ENCODE assay signal across 19 cellular contexts in the genomic region with DNA sequence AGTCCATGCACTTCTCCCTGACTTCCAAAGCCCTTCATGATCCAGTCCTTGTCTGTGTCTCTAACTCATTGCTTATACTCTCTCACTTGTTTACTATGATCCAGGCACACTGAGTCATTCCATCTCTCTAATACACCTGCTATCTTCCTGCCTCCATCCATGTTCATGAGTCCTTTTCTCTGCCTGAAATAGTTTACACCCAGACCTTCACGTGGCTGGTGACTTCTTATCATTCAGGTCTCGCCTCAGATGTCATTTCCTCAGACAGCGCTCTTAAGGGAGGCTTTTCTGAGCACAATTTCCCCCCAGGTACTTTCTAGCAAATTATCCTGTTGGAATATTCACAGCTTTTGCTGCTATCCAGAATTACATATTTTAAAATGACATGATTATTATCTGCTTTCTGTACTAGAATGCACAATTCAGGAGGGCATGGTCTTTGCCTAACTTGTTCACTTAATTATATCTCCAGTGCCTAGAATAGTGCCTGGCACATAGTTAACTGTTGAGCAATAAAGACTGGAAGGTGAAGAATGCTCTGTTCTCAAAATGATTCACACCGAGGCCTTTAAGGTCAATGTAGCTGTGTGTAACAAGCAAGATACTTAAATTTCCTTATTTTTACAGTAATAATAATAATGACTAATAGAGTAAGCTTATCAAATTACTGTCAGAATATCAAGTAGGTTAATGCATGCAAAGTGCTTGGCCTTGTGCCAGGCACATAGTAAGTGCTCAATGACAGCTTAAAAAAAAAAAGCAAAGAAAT.
DNase-seq lines count a peak whose midpoint lies in the region; ATAC-seq and TF ChIP-seq lines count a peak whose summit lies in the region.
"Had no signal": no experiment of that assay in that cellular context is flagged by ENCODE, and none has a peak within 500 bp of the region (broad histone marks: within the 10 kb centered on the region; RNA-seq: fewer than 3 reads in every experiment).

No MANE protein-coding gene starts in this region.

- no peak overlapping the region for H3K4me3 Mint-ChIP-seq in activated naive CD8-positive, alpha-beta T cell treated with anti-CD3 and anti-CD28 coated beads for 36 hours

- no peaks in the 10 kb centered on the region for H3K79me2 ChIP-seq in HCT116 (ENCODE audit: insufficient read depth, low read length)

- peak; percentile 69 for ATAC-seq in HCT116
- ATAC-seq in esophagus mucosa, result peak; percentile 35
- ATAC-seq: HepG2 had no signal

- H3K4me3 ChIP-seq in HCT116 (replicated peaks in 1 of 2; ENCODE audit: low read depth in 1 of 2, low read length in 2 of 2) (no peak overlapping the region), suprapubic skin (no peak overlapping the region)
- H3K4me3 ChIP-seq: Peyer's patch had no signal

- TF ChIP-seq RAD21 in HCT116 (IDR thresholded peaks at IDR 0.05; ENCODE audit: low read depth), result no peak

- H3K4me1 Mint-ChIP-seq in activated naive CD8-positive, alpha-beta T cell treated with anti-CD3 and anti-CD28 coated beads for 36 hours, result no peaks in the 10 kb centered on the region
- H3K4me1 Mint-ChIP-seq: CD4-positive, CD25-positive, alpha-beta regulatory T cell had no signal

- RAD21 ChIA-PET in HCT116 (lab: Charles Lee; ENCODE audit: low non-redundant PET in 1 of 2, low total read pairs in 2 of 2, uncharacterized antibody in 2 of 2, unreplicated experiment in 2 of 2), result no interaction called here

- H3K4me1 ChIP-seq in HCT116 (ENCODE audit: control insufficient read depth in 1 of 2, insufficient read depth in 2 of 2, low read length in 2 of 2), result peaks cover 3 to 19% of the 10 kb centered on the region in 2 experiments; a peak in 2 of 4 replicates
- H3K4me1 ChIP-seq in suprapubic skin, result no peaks in the 10 kb centered on the region
- H3K4me1 ChIP-seq: Peyer's patch had no signal

- no peak overlapping the region for H3K9ac ChIP-seq in HCT116 (ENCODE audit: low read length)

- H3K36me3 ChIP-seq in HCT116 (ENCODE audit: control insufficient read depth in 1 of 2, insufficient read depth in 2 of 2, low read length in 2 of 2), result no peaks in the 10 kb centered on the region
- H3K36me3 ChIP-seq in suprapubic skin, result no peaks in the 10 kb centered on the region
- H3K36me3 ChIP-seq: Peyer's patch had no signal

- H3K27ac Mint-ChIP-seq in activated naive CD8-positive, alpha-beta T cell treated with anti-CD3 and anti-CD28 coated beads for 36 hours, result no peak overlapping the region
- H3K27ac Mint-ChIP-seq: CD4-positive, CD25-positive, alpha-beta regulatory T cell had no signal

- TF ChIP-seq CTCF in HCT116 (IDR thresholded peaks at IDR 0.05 in 2 of 3, conservative IDR thresholded peaks at IDR 0.05 in 1 of 3; ENCODE audit: borderline replicate concordance in 1 of 3, insufficient read depth in 1 of 3, low read depth in 2 of 3, low read length in 2 of 3), result no peak
- TF ChIP-seq CTCF in GM10248 (IDR thresholded peaks at IDR 0.05; ENCODE audit: control extremely low read depth, extremely low read depth, low read depth, missing control alignments), result no peak
- no peak for TF ChIP-seq CTCF in suprapubic skin (IDR thresholded peaks at IDR 0.05)

- 70% methylated on average over 4 of the region's 4 CpGs for WGBS in suprapubic skin

- no peaks in the 10 kb centered on the region for H3K36me3 Mint-ChIP-seq in activated naive CD8-positive, alpha-beta T cell treated with anti-CD3 and anti-CD28 coated beads for 36 hours
- H3K36me3 Mint-ChIP-seq: CD4-positive, CD25-positive, alpha-beta regulatory T cell had no signal

- CTCF ChIA-PET in HCT116 (lab: Charles Lee) (no interaction called here), GM10248 (lab: Yijun Ruan, JAX) (interaction anchor here (1.2 kb wide), 1 partner anchor 20 kb away, joined by 3 read pairs; no protein-coding TSS in a partner anchor)

- TF ChIP-seq POLR2A in HCT116 (IDR thresholded peaks at IDR 0.05; ENCODE audit: borderline replicate concordance, extremely low read depth, insufficient read depth, insufficient read length) (no peak), suprapubic skin (IDR thresholded peaks at IDR 0.05) (no peak)

- peaks cover 10% of the 10 kb centered on the region for H3K9me3 Mint-ChIP-seq in activated naive CD8-positive, alpha-beta T cell treated with anti-CD3 and anti-CD28 coated beads for 36 hours

- no TSS peak for BruUV-seq in HCT116 (replicated peaks; lab: Mats Ljungman, UMichigan)

- intact Hi-C loops in HCT116 (cut with micrococcal nuclease), result no loop called here

- H3K4me2 ChIP-seq in HCT116 (ENCODE audit: low read length), result peak overlapping the region; percentile 36

- H3K9me2 ChIP-seq in HCT116 (ENCODE audit: insufficient read depth), result no peaks in the 10 kb centered on the region

- H3K9me3 ChIP-seq in HCT116 (ENCODE audit: control insufficient read depth in 1 of 2, insufficient read depth in 1 of 2, low read depth in 1 of 2, low read length in 2 of 2) (no peaks in the 10 kb centered on the region), suprapubic skin (no peaks in the 10 kb centered on the region)
- H3K9me3 ChIP-seq: Peyer's patch had no signal

- no peaks in the 10 kb centered on the region for H4K20me1 ChIP-seq in HCT116 (ENCODE audit: insufficient read depth)

- TF ChIP-seq EP300 in suprapubic skin (IDR thresholded peaks at IDR 0.05), result no peak

- H3K27ac ChIP-seq in HCT116 (ENCODE audit: low read depth, low read length) (0 out of 2 replicates have a peak overlapping the region, but pooled peaks have one; percentile 10), suprapubic skin (no peak overlapping the region)
- H3K27ac ChIP-seq: Peyer's patch had no signal

- POLR2A ChIA-PET in HCT116 (lab: Charles Lee) (no interaction called here), GM10248 (lab: Yijun Ruan, JAX) (interaction anchor here (0.6 kb wide), 1 partner anchor 275 kb away, joined by 4 read pairs; no protein-coding TSS in a partner anchor)

- H3K27me3 Mint-ChIP-seq in activated naive CD8-positive, alpha-beta T cell treated with anti-CD3 and anti-CD28 coated beads for 36 hours, result no peaks in the 10 kb centered on the region
- H3K27me3 Mint-ChIP-seq: CD4-positive, CD25-positive, alpha-beta regulatory T cell had no signal

- peak; percentile 15 for DNase-seq in HCT116 (ENCODE audit: low read depth, low spot score)
- DNase-seq in amniotic epithelial cell (ENCODE audit: low read depth), result peak; percentile 55
- DNase-seq in kidney tubule cell (ENCODE audit: low spot score), result peak; percentile 3
- no peak for DNase-seq in GM10248 (ENCODE audit: extremely low spot score)
- no peak for DNase-seq in suprapubic skin (ENCODE audit: low spot score in 2 of 2)
- no peak for DNase-seq in activated naive CD8-positive, alpha-beta T cell treated with anti-CD3 and anti-CD28 coated beads for 36 hours
- DNase-seq: ACHN; Calu3; CD4-positive, CD25-positive, alpha-beta regulatory T cell; DMS79 treated with DMSO at 0.1 percent for 48 hours; GDM1; NCI-H1105 treated with DMSO at 0.1 percent for 48 hours; NCI-H187 treated with DMSO at 0.1 percent for 48 hours; NCI-H2171 treated with DMSO at 0.1 percent for 48 hours; NCI-H510A treated with DMSO at 0.1 percent for 48 hours; Peyer's patch; SHP77 treated with DMSO at 0.1 percent for 48 hours had no signal

- no peak overlapping the region for H2AFZ ChIP-seq in HCT116 (ENCODE audit: low read depth, low read length, poor library complexity, severe bottlenecking)

- H3K27me3 ChIP-seq in HCT116 (ENCODE audit: insufficient read depth, low read length) (no peaks in the 10 kb centered on the region), suprapubic skin (no peaks in the 10 kb centered on the region)
- H3K27me3 ChIP-seq: Peyer's patch had no signal

TF ChIP-seq in HCT116, 20 proteins besides CTCF, POLR2A, EP300 and RAD21:
- TF ChIP-seq ELF1 (IDR thresholded peaks at IDR 0.05; ENCODE audit: borderline replicate concordance, low read depth), result no peak
- TF ChIP-seq FOSL1 (IDR thresholded peaks at IDR 0.05; ENCODE audit: low read depth), result peak; percentile 12; the same call in 1 of the 2 replicates
- TF ChIP-seq CEBPB (IDR thresholded peaks at IDR 0.05; ENCODE audit: low read depth), result peak; percentile 44; the same call in 1 of the 2 replicates
TF ChIP-seq in HCT116: peak in this region for 2.

Comparison
In these comparisons a context has a peak if more than half of its experiments do, and no peak if none do; other contexts are left out.
1. DNase-seq: peak in HCT116 (single experiment), amniotic epithelial cell (single experiment) and kidney tubule cell (single experiment); none in GM10248 (single experiment), suprapubic skin (0 of 2) and activated naive CD8-positive, alpha-beta T cell treated with anti-CD3 and anti-CD28 coated beads for 36 hours (single experiment).